21 cellular contexts compared by ENCODE assay signal in genomic region chr13:113098163-113098732, GRCh38. TPM values are rescaled to one million over a fixed set of nuclear protein-coding genes. Genes with fewer than 3 reads are reported as not detected.
A peak's percentile ranks its signal among the peaks of the same experiment; 100 is the strongest.
DNase-seq lines count a peak whose midpoint lies in the region; ATAC-seq and TF ChIP-seq lines count a peak whose summit lies in the region.
"Had no signal": no experiment of that assay in that cellular context is flagged by ENCODE, and none has a peak within 500 bp of the region (broad histone marks: within the 10 kb centered on the region; RNA-seq: fewer than 3 reads in every experiment).

No MANE protein-coding gene starts in this region.

- CTCF ChIA-PET in AG04449 (lab: Yijun Ruan, JAX) = no interaction called here

- DNase-seq in AG04449 (ENCODE audit: low read depth, low spot score) (peak; percentile 12), GM04504 (ENCODE audit: low read depth) (peak; percentile 44), myocyte (ENCODE audit: low read depth) (peak; percentile 77), OCI-M1 (lab: John Stamatoyannopoulos, UW) (no peak)
- DNase-seq in stimulated activated CD4-positive, alpha-beta T cell treated with anti-CD3 and anti-CD28 coated beads, Interleukin-1b, Interleukin-23, amount 100 ng/mL, for 48 hours = no peak
- no peak for DNase-seq in activated naive CD8-positive, alpha-beta T cell treated with anti-CD3 and anti-CD28 coated beads for 36 hours
- DNase-seq: activated CD4-positive, alpha-beta T cell treated with anti-CD3 and anti-CD28 coated beads for 36 hours; activated CD8-positive, alpha-beta memory T cell treated with anti-CD3 and anti-CD28 coated beads, Interleukin-2, amount 50 U/mL, for 4 hours; activated gamma-delta T cell treated with Interleukin-2 at 50 U/mL for 16 hours; CD8-positive, alpha-beta memory T cell; lower lobe of right lung; MG63; naive B cell; NCI-H1694; NCI-H446; stimulated activated naive CD8-positive, alpha-beta T cell treated with anti-CD3 and anti-CD28 coated beads, Interleukin-15, amount 100 ng/mL, for 72 hours; T1000 had no signal

- H3K27ac Mint-ChIP-seq in brain = peak overlapping the region in 4 of 5 experiments; percentile 0 to 90 (median 51)
- no peak overlapping the region for H3K27ac Mint-ChIP-seq in activated naive CD8-positive, alpha-beta T cell treated with anti-CD3 and anti-CD28 coated beads for 36 hours
- H3K27ac Mint-ChIP-seq: activated CD4-positive, alpha-beta T cell treated with anti-CD3 and anti-CD28 coated beads for 36 hours; stimulated activated naive CD8-positive, alpha-beta T cell treated with anti-CD3 and anti-CD28 coated beads, Interleukin-15, amount 100 ng/mL, for 72 hours had no signal

- H3K9me3 Mint-ChIP-seq in brain = peaks cover 0 to 7% (median 0%) of the 10 kb centered on the region in 5 experiments
- H3K9me3 Mint-ChIP-seq in activated naive CD8-positive, alpha-beta T cell treated with anti-CD3 and anti-CD28 coated beads for 36 hours = no peaks in the 10 kb centered on the region
- H3K9me3 Mint-ChIP-seq: CD8-positive, alpha-beta memory T cell; naive B cell; stimulated activated naive CD8-positive, alpha-beta T cell treated with anti-CD3 and anti-CD28 coated beads, Interleukin-15, amount 100 ng/mL, for 72 hours had no signal

- TF ChIP-seq CTCF in AG04449 (IDR thresholded peaks at IDR 0.05; ENCODE audit: insufficient read depth, low read length, missing control alignments) (no peak), brain (conservative IDR thresholded peaks at IDR 0.05) (no peak)

- POLR2A ChIA-PET in AG04449 (lab: Yijun Ruan, JAX) = no interaction called here

- H3K27me3 Mint-ChIP-seq in brain = no peaks in the 10 kb centered on the region
- H3K27me3 Mint-ChIP-seq in activated naive CD8-positive, alpha-beta T cell treated with anti-CD3 and anti-CD28 coated beads for 36 hours = no peaks in the 10 kb centered on the region
- H3K27me3 Mint-ChIP-seq: activated CD4-positive, alpha-beta T cell treated with anti-CD3 and anti-CD28 coated beads for 36 hours; CD8-positive, alpha-beta memory T cell; stimulated activated naive CD8-positive, alpha-beta T cell treated with anti-CD3 and anti-CD28 coated beads, Interleukin-15, amount 100 ng/mL, for 72 hours had no signal

- H3K4me3 Mint-ChIP-seq in brain = peak overlapping the region in 2 of 5 experiments; percentile 25 to 26
- H3K4me3 Mint-ChIP-seq in activated naive CD8-positive, alpha-beta T cell treated with anti-CD3 and anti-CD28 coated beads for 36 hours = no peak overlapping the region
- H3K4me3 Mint-ChIP-seq: activated CD4-positive, alpha-beta T cell treated with anti-CD3 and anti-CD28 coated beads for 36 hours; naive B cell; stimulated activated naive CD8-positive, alpha-beta T cell treated with anti-CD3 and anti-CD28 coated beads, Interleukin-15, amount 100 ng/mL, for 72 hours had no signal

- ATAC-seq in GM18517 (IDR thresholded peaks at IDR 0.05; ENCODE audit: unreplicated experiment) = no peak
- ATAC-seq: activated CD4-positive, alpha-beta T cell treated with anti-CD3 and anti-CD28 coated beads for 36 hours; lower lobe of right lung; stimulated activated naive CD8-positive, alpha-beta T cell treated with anti-CD3 and anti-CD28 coated beads, Interleukin-15, amount 100 ng/mL, for 72 hours had no signal

- peaks cover 20% of the 10 kb centered on the region for H3K36me3 Mint-ChIP-seq in brain
- no peaks in the 10 kb centered on the region for H3K36me3 Mint-ChIP-seq in activated naive CD8-positive, alpha-beta T cell treated with anti-CD3 and anti-CD28 coated beads for 36 hours

- H3K4me1 Mint-ChIP-seq in brain = peaks cover 47% of the 10 kb centered on the region
- H3K4me1 Mint-ChIP-seq in activated naive CD8-positive, alpha-beta T cell treated with anti-CD3 and anti-CD28 coated beads for 36 hours = no peaks in the 10 kb centered on the region
- H3K4me1 Mint-ChIP-seq: activated CD4-positive, alpha-beta T cell treated with anti-CD3 and anti-CD28 coated beads for 36 hours; CD8-positive, alpha-beta memory T cell; naive B cell; stimulated activated naive CD8-positive, alpha-beta T cell treated with anti-CD3 and anti-CD28 coated beads, Interleukin-15, amount 100 ng/mL, for 72 hours had no signal

- peak overlapping the region; percentile 34 for H3K4me3 ChIP-seq in AG04449 (ENCODE audit: low read depth, low read length)
- H3K4me3 ChIP-seq: lower lobe of right lung, MG63, SJSA1 had no signal

RNA-seq across cellular contexts. Expression of gene F7, which starts 7.3 kb away (rescaled TPM):
- 0.25 TPM for polyA plus RNA-seq in brain (ENCODE audit: insufficient read depth, low read depth, low replicate concordance)
- not detected in 2 replicates for total RNA-seq in myocyte
- polyA plus RNA-seq in myocyte (2012) = not detected
- total RNA-seq in activated naive CD8-positive, alpha-beta T cell treated with anti-CD3 and anti-CD28 coated beads for 36 hours = under 1 TPM; 0.49 to 0.94 TPM
- total RNA-seq: lower lobe of right lung, SJSA1, ureter had no signal

RNA-seq across cellular contexts. Expression of gene F10, which starts 24.4 kb away (rescaled TPM):
- polyA plus RNA-seq in brain (ENCODE audit: insufficient read depth, low read depth, low replicate concordance) = 0.46 TPM
- total RNA-seq in myocyte = 0.42 and 1.3 TPM in 2 replicates
- polyA plus RNA-seq in myocyte (2012) = 2.2 TPM
- total RNA-seq in activated naive CD8-positive, alpha-beta T cell treated with anti-CD3 and anti-CD28 coated beads for 36 hours = not detected
- total RNA-seq: activated CD4-positive, alpha-beta T cell treated with anti-CD3 and anti-CD28 coated beads for 36 hours; CD8-positive, alpha-beta memory T cell had no signal
- polyA plus RNA-seq: CD8-positive, alpha-beta memory T cell had no signal

Comparison
In these comparisons a context has a peak if more than half of its experiments do, and no peak if none do; other contexts are left out.
1. DNase-seq: peak in AG04449 (single experiment), GM04504 (single experiment) and myocyte (single experiment); none in stimulated activated CD4-positive, alpha-beta T cell treated with anti-CD3 and anti-CD28 coated beads, Interleukin-1b, Interleukin-23, amount 100 ng/mL, for 48 hours (single experiment), activated naive CD8-positive, alpha-beta T cell treated with anti-CD3 and anti-CD28 coated beads for 36 hours (single experiment) and OCI-M1 (single experiment).